1 cellular context compared by ENCODE assay signal in the genomic region with DNA sequence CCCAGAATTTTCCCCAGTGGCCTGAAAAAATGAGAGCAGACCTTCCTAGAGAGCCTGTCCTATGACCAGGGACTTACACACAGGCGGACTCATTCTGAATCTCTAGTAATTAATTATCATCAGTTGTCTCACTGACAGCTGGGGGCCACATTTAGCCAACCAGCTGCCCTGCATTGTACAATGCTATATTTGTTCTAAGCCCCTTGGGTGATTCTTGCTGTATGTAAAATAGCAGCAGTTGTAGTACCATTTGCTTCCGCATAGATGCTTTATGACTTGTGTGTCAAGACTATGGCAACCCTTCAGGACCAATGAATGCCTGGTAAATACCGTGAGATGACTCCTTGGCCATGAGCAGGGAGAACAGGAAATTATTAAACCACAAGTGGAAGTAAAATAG.
TF ChIP-seq lines count a peak whose summit lies in the region.

No MANE protein-coding gene starts in this region.

TF ChIP-seq in GM23338, 12 proteins besides CTCF, POLR2A, EP300 and RAD21 (continued from another document):
- TF ChIP-seq ZNF331 (CRISPR knock-in tag; IDR thresholded peaks at IDR 0.05; ENCODE audit: low read depth), result no peak
- TF ChIP-seq, protein P1, sequence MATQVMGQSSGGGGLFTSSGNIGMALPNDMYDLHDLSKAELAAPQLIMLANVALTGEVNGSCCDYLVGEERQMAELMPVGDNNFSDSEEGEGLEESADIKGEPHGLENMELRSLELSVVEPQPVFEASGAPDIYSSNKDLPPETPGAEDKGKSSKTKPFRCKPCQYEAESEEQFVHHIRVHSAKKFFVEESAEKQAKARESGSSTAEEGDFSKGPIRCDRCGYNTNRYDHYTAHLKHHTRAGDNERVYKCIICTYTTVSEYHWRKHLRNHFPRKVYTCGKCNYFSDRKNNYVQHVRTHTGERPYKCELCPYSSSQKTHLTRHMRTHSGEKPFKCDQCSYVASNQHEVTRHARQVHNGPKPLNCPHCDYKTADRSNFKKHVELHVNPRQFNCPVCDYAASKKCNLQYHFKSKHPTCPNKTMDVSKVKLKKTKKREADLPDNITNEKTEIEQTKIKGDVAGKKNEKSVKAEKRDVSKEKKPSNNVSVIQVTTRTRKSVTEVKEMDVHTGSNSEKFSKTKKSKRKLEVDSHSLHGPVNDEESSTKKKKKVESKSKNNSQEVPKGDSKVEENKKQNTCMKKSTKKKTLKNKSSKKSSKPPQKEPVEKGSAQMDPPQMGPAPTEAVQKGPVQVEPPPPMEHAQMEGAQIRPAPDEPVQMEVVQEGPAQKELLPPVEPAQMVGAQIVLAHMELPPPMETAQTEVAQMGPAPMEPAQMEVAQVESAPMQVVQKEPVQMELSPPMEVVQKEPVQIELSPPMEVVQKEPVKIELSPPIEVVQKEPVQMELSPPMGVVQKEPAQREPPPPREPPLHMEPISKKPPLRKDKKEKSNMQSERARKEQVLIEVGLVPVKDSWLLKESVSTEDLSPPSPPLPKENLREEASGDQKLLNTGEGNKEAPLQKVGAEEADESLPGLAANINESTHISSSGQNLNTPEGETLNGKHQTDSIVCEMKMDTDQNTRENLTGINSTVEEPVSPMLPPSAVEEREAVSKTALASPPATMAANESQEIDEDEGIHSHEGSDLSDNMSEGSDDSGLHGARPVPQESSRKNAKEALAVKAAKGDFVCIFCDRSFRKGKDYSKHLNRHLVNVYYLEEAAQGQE (IDR thresholded peaks at IDR 0.05; ENCODE audit: unreplicated experiment), result no peak
- TF ChIP-seq ZNF114 (CRISPR knock-in tag; IDR thresholded peaks at IDR 0.05), result no peak
